In the genomic region with DNA sequence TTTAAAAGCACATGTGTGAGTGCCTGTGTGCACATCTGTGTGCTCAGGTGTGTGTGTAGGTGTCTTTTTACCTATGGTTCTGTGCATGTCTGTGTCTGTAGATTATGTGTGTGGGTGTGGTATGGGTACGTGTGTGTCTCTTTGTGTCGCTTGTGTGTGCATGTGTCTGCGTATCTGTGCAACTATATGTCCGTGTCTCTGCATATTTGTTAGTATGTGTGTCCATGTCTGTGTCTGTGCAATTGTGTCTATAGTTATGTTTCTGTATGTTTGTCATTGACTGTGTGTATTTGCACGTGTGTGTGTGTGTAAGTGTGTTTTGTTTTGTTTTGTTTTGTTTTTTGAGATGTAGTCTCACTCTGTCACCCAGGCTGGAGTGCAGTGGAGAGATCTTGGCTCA, we compare ENCODE assay signal across 20 cellular contexts.
"Had no signal": no experiment of that assay in that cellular context is flagged by ENCODE, and none has a peak within 500 bp of the region (broad histone marks: within the 10 kb centered on the region; RNA-seq: fewer than 3 reads in every experiment).

No MANE protein-coding gene starts in this region.

- H3K4me3 ChIP-seq: SJCRH30 had no signal

- H3K27ac ChIP-seq: KMS-11, SJCRH30 had no signal

- H3K36me3 ChIP-seq: SJCRH30 had no signal

- H3K27me3 ChIP-seq: SJCRH30 had no signal

- FAIRE-seq: RCC 7860 had no signal

- ATAC-seq: SK-N-SH treated with all-trans-retinoic acid at 6 μM for 48 hours had no signal

- DNase-seq: IMR-90, Kasumi-1, MM.1S, NCI-H1092 treated with DMSO at 0.1 percent for 48 hours, NCI-H1436, NCI-H187, NCI-H2029, NCI-H2081 treated with DMSO at 0.1 percent for 48 hours, NCI-H2171, NCI-H226, NCI-H446, NCI-H510A, NCI-H524 treated with DMSO at 0.1 percent for 48 hours, NCI-H774, RPMI8226, SHP77, SJCRH30 had no signal

- H3K9me3 ChIP-seq: SJCRH30 had no signal

- H3K4me2 ChIP-seq: KMS-11 had no signal

- H3K9ac ChIP-seq: KMS-11 had no signal
